In the genomic region with DNA sequence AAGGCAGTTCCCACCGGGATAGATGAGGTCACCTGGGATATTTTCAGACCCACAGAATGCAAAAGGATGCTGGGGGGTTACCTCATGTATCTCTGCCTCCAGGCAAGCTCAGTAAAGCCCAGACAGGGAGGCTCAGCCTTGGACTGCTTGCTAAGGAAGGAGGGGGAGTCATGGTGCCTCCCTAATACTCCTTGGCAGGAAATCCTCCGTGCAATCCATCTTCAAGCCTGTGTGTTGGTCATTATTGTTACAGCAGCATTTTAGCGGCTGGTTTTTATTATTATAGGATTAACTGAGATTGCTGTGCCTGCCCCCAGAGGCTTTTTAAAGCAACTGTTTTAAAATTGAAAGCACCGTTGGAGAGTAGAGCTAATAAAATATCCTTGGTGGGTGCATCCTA, we compare ENCODE assay signal across 1 cellular context.
TF ChIP-seq lines count a peak whose summit lies in the region.

No MANE protein-coding gene starts in this region.

TF ChIP-seq in H1, 55 proteins besides CTCF, POLR2A, EP300 and RAD21 (continued from another document):
- TF ChIP-seq KDM4A (IDR thresholded peaks at IDR 0.05; ENCODE audit: low read depth, low read length, severe bottlenecking) (no peak), USF2 (IDR thresholded peaks at IDR 0.05; ENCODE audit: low read length) (no peak), TBP (IDR thresholded peaks at IDR 0.05; ENCODE audit: low read depth, low read length) (no peak), YY1 (IDR thresholded peaks at IDR 0.05; ENCODE audit: low read depth, low read length) (no peak), TAF7 (optimal IDR thresholded peaks at IDR 0.05; ENCODE audit: borderline replicate concordance, low read depth, low read length) (no peak), CTBP2 (IDR thresholded peaks at IDR 0.05; ENCODE audit: borderline replicate concordance, insufficient read depth, insufficient read length, low read length) (no peak), SIN3A (conservative IDR thresholded peaks at IDR 0.05 in 1 of 2, IDR thresholded peaks at IDR 0.05 in 1 of 2; ENCODE audit: low read depth in 1 of 2, low read length in 2 of 2) (no peak), BCL11A (IDR thresholded peaks at IDR 0.05; ENCODE audit: low read depth in 2 of 2, low read length in 2 of 2) (no peak), EZH2 (IDR thresholded peaks at IDR 0.05; ENCODE audit: low read depth, low read length, severe bottlenecking) (no peak), ZNF274 (IDR thresholded peaks at IDR 0.05; ENCODE audit: borderline replicate concordance, extremely low read depth, low read length) (no peak), SP1 (IDR thresholded peaks at IDR 0.05; ENCODE audit: low read depth, low read length) (no peak), TCF12 (IDR thresholded peaks at IDR 0.05; ENCODE audit: low read depth, low read length) (no peak), BRCA1 (IDR thresholded peaks at IDR 0.05; ENCODE audit: low read depth, low read length) (no peak)
- TF ChIP-seq, protein P1, sequence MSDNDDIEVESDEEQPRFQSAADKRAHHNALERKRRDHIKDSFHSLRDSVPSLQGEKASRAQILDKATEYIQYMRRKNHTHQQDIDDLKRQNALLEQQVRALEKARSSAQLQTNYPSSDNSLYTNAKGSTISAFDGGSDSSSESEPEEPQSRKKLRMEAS (IDR thresholded peaks at IDR 0.05) = no peak
